1 cellular context compared by ENCODE assay signal in the genomic region with DNA sequence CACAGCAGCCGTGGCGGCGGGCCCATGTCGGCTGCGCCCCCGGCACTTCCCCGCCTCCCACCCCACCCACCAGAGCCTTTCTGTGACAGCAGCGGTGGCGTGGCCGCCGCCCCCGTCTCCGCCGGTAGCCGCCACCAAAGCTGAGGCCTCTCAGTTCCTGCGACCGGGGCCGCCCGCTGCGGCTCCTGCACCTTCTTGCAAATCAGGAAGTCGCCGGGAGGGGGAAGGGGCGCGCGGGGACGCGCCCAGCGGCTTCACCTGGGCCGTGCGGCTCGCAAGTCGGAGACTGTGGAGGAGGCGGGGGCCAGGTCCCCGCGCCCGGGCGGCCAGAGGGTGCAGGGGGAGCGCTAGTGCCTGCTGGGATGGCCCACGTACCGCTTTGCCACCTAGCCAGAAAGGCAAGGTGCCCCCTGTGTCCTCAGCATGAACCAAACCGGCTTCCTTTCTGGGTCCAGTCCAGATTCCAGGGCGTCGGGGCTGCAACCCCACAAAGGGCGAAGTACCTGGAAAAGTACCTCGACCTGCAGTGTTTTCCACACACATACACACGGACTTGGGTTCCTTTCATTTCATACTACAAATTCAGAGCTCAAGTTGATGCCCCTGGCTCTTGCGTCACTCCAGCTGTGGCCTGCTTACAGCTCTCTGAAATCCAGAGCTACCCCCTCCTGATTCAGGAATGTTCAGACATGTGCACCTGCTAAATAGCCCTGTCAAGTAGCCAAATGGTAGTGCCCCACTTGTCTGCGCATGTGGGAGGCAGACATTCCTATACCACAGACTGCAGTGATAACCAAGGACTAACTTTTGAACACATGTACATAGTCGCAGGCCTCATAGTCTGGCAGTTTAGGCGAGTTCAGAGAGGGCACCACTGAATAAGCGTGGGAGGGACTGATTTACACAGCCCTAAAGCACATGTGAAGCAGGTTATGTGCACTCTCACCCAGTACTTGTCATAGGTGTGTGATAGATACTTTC.
TF ChIP-seq lines count a peak whose summit lies in the region.

A gene with protein sequence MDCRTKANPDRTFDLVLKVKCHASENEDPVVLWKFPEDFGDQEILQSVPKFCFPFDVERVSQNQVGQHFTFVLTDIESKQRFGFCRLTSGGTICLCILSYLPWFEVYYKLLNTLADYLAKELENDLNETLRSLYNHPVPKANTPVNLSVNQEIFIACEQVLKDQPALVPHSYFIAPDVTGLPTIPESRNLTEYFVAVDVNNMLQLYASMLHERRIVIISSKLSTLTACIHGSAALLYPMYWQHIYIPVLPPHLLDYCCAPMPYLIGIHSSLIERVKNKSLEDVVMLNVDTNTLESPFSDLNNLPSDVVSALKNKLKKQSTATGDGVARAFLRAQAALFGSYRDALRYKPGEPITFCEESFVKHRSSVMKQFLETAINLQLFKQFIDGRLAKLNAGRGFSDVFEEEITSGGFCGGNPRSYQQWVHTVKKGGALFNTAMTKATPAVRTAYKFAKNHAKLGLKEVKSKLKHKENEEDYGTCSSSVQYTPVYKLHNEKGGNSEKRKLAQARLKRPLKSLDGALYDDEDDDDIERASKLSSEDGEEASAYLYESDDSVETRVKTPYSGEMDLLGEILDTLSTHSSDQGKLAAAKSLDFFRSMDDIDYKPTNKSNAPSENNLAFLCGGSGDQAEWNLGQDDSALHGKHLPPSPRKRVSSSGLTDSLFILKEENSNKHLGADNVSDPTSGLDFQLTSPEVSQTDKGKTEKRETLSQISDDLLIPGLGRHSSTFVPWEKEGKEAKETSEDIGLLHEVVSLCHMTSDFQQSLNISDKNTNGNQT (minus strand): TSS at position 199 of the 981 bp plus-strand sequence. CDS start 325 bp downstream, outside the sequence.

TF ChIP-seq in GM12878, 131 proteins besides CTCF, POLR2A, EP300 and RAD21 (continued from another document):
- no peak for TF ChIP-seq CEBPB (IDR thresholded peaks at IDR 0.05; ENCODE audit: borderline replicate concordance in 1 of 2, low read depth in 2 of 2, low read length in 2 of 2)
- TF ChIP-seq SMAD1 (IDR thresholded peaks at IDR 0.05; ENCODE audit: low read depth, partially characterized antibody), result no peak
- peak in 1 of 2 experiments; percentile 95; a peak in 2 of 3 replicates for TF ChIP-seq EGR1 (IDR thresholded peaks at IDR 0.05; ENCODE audit: borderline replicate concordance in 1 of 2, low read depth in 2 of 2, low read length in 2 of 2)
- TF ChIP-seq FOXM1 (IDR thresholded peaks at IDR 0.05; ENCODE audit: low read depth, low read length), result no peak
